8 cellular contexts compared by ENCODE assay signal in the genomic region with DNA sequence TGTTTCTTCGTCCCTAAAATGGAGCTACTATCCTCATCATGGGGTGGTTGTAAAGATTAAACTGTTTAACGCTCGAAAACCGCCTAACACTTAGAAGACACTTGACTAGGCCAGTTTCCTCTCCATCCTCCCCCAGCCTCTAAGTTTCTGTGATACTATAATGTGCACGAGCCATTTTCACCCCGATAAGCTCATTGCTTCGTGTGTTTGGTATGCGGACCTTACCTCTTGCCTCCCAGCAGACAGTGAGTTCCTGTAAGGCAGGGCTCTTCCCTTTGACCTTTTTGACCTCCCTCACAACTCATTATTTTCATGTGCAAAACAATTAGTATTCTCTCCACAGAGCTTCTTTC. TPM values are rescaled to one million over a fixed set of nuclear protein-coding genes. Genes with fewer than 3 reads are reported as not detected.
DNase-seq lines count a peak whose midpoint lies in the region; ATAC-seq and TF ChIP-seq lines count a peak whose summit lies in the region.

No MANE protein-coding gene starts in this region.

- peaks cover 38% of the 10 kb centered on the region for H3K4me1 Mint-ChIP-seq in activated CD4-positive, alpha-beta T cell treated with anti-CD3 and anti-CD28 coated beads, Interleukin-2, amount 10 ng/mL, durations not matched to agents 7 days and 5 days
- peaks cover 25% of the 10 kb centered on the region for H3K4me1 Mint-ChIP-seq in endothelial cell (ENCODE audit: unreplicated experiment)

- H3K4me3 Mint-ChIP-seq in activated CD4-positive, alpha-beta T cell treated with anti-CD3 and anti-CD28 coated beads, Interleukin-2, amount 10 ng/mL, durations not matched to agents 7 days and 5 days = peak overlapping the region; percentile 79
- peak overlapping the region; percentile 90 for H3K4me3 Mint-ChIP-seq in endothelial cell (ENCODE audit: unreplicated experiment)

- POLR2A ChIA-PET in activated CD4-positive, alpha-beta T cell treated with anti-CD3 and anti-CD28 coated beads, Interleukin-2, amount 10 ng/mL, durations not matched to agents 7 days and 5 days (lab: Charles Lee) = no interaction called here

- no peak for TF ChIP-seq POLR2A in GM18505 (IDR thresholded peaks at IDR 0.05; ENCODE audit: borderline replicate concordance, extremely low read depth, insufficient read depth, insufficient read length)

- peak overlapping the region; percentile 68 for H2AFZ ChIP-seq in neuron (ENCODE audit: low read depth, low read length)

- H3K36me3 Mint-ChIP-seq in activated CD4-positive, alpha-beta T cell treated with anti-CD3 and anti-CD28 coated beads, Interleukin-2, amount 10 ng/mL, durations not matched to agents 7 days and 5 days (ENCODE audit: low read depth) = no peaks in the 10 kb centered on the region
- H3K36me3 Mint-ChIP-seq in endothelial cell (ENCODE audit: low read depth, unreplicated experiment) = peaks cover 5% of the 10 kb centered on the region

- H3K4me3 ChIP-seq in NT2/D1 (ENCODE audit: insufficient read length, low read depth) = peak overlapping the region; percentile 70
- H3K4me3 ChIP-seq in neuron (ENCODE audit: low read length) = peak overlapping the region; percentile 78

- H3K9ac ChIP-seq in NT2/D1 (ENCODE audit: insufficient read length, low read depth) = peak overlapping the region; percentile 91

- H3K27me3 ChIP-seq in NT2/D1 (ENCODE audit: insufficient read depth, insufficient read length) (peaks cover 6% of the 10 kb centered on the region), neuron (ENCODE audit: insufficient read depth, low read length) (no peaks in the 10 kb centered on the region)

- H3K9me3 ChIP-seq in NT2/D1 (ENCODE audit: insufficient read depth, low read length) (no peaks in the 10 kb centered on the region), neuron (ENCODE audit: low read length) (no peaks in the 10 kb centered on the region)

- H3K36me3 ChIP-seq in NT2/D1 (ENCODE audit: insufficient read depth, insufficient read length, low read length) (no peaks in the 10 kb centered on the region), neuron (ENCODE audit: insufficient read depth, low read length) (no peaks in the 10 kb centered on the region)

- H3K27me3 Mint-ChIP-seq in activated CD4-positive, alpha-beta T cell treated with anti-CD3 and anti-CD28 coated beads, Interleukin-2, amount 10 ng/mL, durations not matched to agents 7 days and 5 days = peaks cover 2% of the 10 kb centered on the region
- peaks cover 2% of the 10 kb centered on the region for H3K27me3 Mint-ChIP-seq in endothelial cell (ENCODE audit: unreplicated experiment)

- peak overlapping the region; percentile 76 for H3K27ac Mint-ChIP-seq in activated CD4-positive, alpha-beta T cell treated with anti-CD3 and anti-CD28 coated beads, Interleukin-2, amount 10 ng/mL, durations not matched to agents 7 days and 5 days
- peak overlapping the region; percentile 62 for H3K27ac Mint-ChIP-seq in endothelial cell (ENCODE audit: unreplicated experiment)

- H3K4me1 ChIP-seq in NT2/D1 (ENCODE audit: insufficient read depth, insufficient read length) (no peaks in the 10 kb centered on the region), neuron (ENCODE audit: insufficient read depth, low read length) (peaks cover 16% of the 10 kb centered on the region)

- ATAC-seq in GM18505 (IDR thresholded peaks at IDR 0.05; ENCODE audit: unreplicated experiment) = no peak
- ATAC-seq in GM19324 (IDR thresholded peaks at IDR 0.05; ENCODE audit: low FRiP score, unreplicated experiment) = no peak
- no peak for ATAC-seq in HG02973 (IDR thresholded peaks at IDR 0.05; ENCODE audit: unreplicated experiment)

- no peak for TF ChIP-seq CTCF in endothelial cell (IDR thresholded peaks at IDR 0.05; ENCODE audit: unreplicated experiment)

- CTCF ChIA-PET in activated CD4-positive, alpha-beta T cell treated with anti-CD3 and anti-CD28 coated beads, Interleukin-2, amount 10 ng/mL, durations not matched to agents 7 days and 5 days (lab: Charles Lee) = interaction anchor here (0.8 to 2.4 kb wide), 4 partner anchors 10 to 25 kb away, joined by 3 to 8 read pairs (median 4); no protein-coding TSS in a partner anchor

- no peaks in the 10 kb centered on the region for H3K9me3 Mint-ChIP-seq in activated CD4-positive, alpha-beta T cell treated with anti-CD3 and anti-CD28 coated beads, Interleukin-2, amount 10 ng/mL, durations not matched to agents 7 days and 5 days
- H3K9me3 Mint-ChIP-seq in endothelial cell (ENCODE audit: unreplicated experiment) = no peaks in the 10 kb centered on the region

- peak; percentile 10 for DNase-seq in activated CD4-positive, alpha-beta T cell treated with anti-CD3 and anti-CD28 coated beads, Interleukin-2, amount 10 ng/mL, durations not matched to agents 7 days and 5 days
- DNase-seq in activated CD4-positive, alpha-beta T cell treated with anti-CD3 and anti-CD28 coated beads, Interleukin-2, amount 50 U/mL, for 4 hours = no peak
- no peak for DNase-seq in NT2/D1 (ENCODE audit: low read depth, low spot score)
- no peak for DNase-seq in endothelial cell (ENCODE audit: low spot score)

RNA-seq across cellular contexts. Expression of gene GXYLT1, which starts 0.5 kb away (rescaled TPM):
- total RNA-seq in activated CD4-positive, alpha-beta T cell treated with anti-CD3 and anti-CD28 coated beads, Interleukin-2, amount 10 ng/mL, durations not matched to agents 7 days and 5 days = 10 to 100 TPM in 1 of 2 experiments, 1 to 10 TPM in 1; 8.0 to 10.2 TPM
- 28.9 TPM for total RNA-seq in endothelial cell (ENCODE audit: unreplicated experiment)
